Comparison of ENCODE assay signal across 35 cellular contexts in the genomic region with DNA sequence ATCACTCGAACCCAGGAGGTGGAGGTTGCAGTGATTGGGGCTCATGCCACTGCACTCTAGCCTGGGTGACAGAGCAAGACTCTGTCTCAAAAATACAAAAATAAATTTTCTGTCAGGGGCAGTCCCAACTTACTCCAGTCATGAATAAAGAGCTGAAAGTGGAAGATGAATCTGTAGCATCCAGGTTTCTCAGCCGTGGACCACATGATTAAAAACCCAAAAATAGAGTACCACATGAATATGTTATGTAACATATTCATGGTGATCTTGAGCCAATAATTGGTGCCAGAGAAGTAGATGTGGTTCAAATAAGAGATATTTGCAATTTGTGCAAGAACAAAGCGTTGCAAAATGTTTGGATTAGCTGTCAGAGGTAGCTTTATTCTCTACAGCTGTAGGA. TPM values are rescaled to one million over a fixed set of nuclear protein-coding genes. Genes with fewer than 3 reads are reported as not detected.
"Had no signal": no experiment of that assay in that cellular context is flagged by ENCODE, and none has a peak within 500 bp of the region (broad histone marks: within the 10 kb centered on the region; RNA-seq: fewer than 3 reads in every experiment).

No MANE protein-coding gene starts in this region.

- ATAC-seq: activated T-cell treated with anti-CD3 and anti-CD28 coated beads, Interleukin-2, amount 50 U/mL, for 72 hours; left lung; natural killer cell treated with Interleukin-12 subunit alpha and Interleukin-12 subunit beta and Interleukin-15 and Interleukin-18, amount 100 ng/mL, for 72 hours; sciatic nerve; stimulated activated memory B cell treated with anti-CD40 and anti-IgM and Interleukin-4, amounts not matched to agents 10 μg/mL and 1 μg/mL and 100 μg/mL, for 72 hours; stimulated activated naive CD8-positive, alpha-beta T cell treated with anti-CD3 and anti-CD28 coated beads, Interleukin-15, amount 100 ng/mL, for 72 hours; upper lobe of right lung had no signal

- H3K4me1 ChIP-seq: suprapubic skin, tibial artery had no signal

- H3K27ac ChIP-seq: left lung, suprapubic skin, tibial artery, upper lobe of right lung, VCaP had no signal

- H3K27me3 ChIP-seq: esophagus muscularis mucosa, left lung, suprapubic skin, tibial artery, upper lobe of right lung had no signal

- H3K9me3 ChIP-seq: esophagus muscularis mucosa, left lung, mucosa of descending colon, suprapubic skin, tibial artery, upper lobe of right lung had no signal

- H3K36me3 ChIP-seq: esophagus muscularis mucosa, left lung, suprapubic skin, tibial artery, upper lobe of right lung had no signal

- H3K4me3 ChIP-seq: esophagus muscularis mucosa, left lung, lung, mucosa of descending colon, suprapubic skin, tibial artery, upper lobe of right lung had no signal

- DNase-seq: activated CD4-positive, alpha-beta T cell treated with anti-CD3 and anti-CD28 coated beads for 4 hours; activated CD4-positive, alpha-beta T cell treated with anti-CD3 and anti-CD28 coated beads, Interleukin-2, amount 50 U/mL, for 4 hours; activated effector memory CD4-positive, alpha-beta T cell treated with Interleukin-2 at 50 U/mL for 16 hours; activated naive CD4-positive, alpha-beta T cell treated with Interleukin-2 at 50 U/mL for 16 hours; activated T-cell treated with anti-CD3 and anti-CD28 coated beads for 4 hours; activated T-cell treated with anti-CD3 and anti-CD28 coated beads, Interleukin-2, amount 50 U/mL, for 72 hours; dermis blood vessel endothelial cell; effector CD4-positive, alpha-beta T cell; foreskin melanocyte; head of caudate nucleus; hippocampal formation; left lung; mesendoderm; mucosa of descending colon; retina; small intestine; stimulated activated CD4-positive, alpha-beta T cell treated with anti-CD3 and anti-CD28 coated beads, Interleukin-1b, Interleukin-23, amount 100 ng/mL, for 48 hours; stimulated activated CD4-positive, alpha-beta T cell treated with anti-CD3 and anti-CD28 coated beads, Interleukin-4, amount 100 ng/mL, for 4 hours; stimulated activated CD8-positive, alpha-beta memory T cell treated with anti-CD3 and anti-CD28 coated beads, Interleukin-4, amount 100 ng/mL, for 48 hours; stimulated activated naive CD8-positive, alpha-beta T cell treated with anti-CD3 and anti-CD28 coated beads, Interleukin-15, amount 100 ng/mL, for 72 hours; T-helper 1 cell; tibial artery; upper lobe of right lung had no signal

RNA-seq across cellular contexts. Expression of a gene that starts 23.1 kb away (rescaled TPM):
- total RNA-seq: activated T-cell treated with anti-CD3 and anti-CD28 coated beads, Interleukin-2, amount 50 U/mL, for 72 hours; bronchial epithelial cell; dermis blood vessel endothelial cell; esophagus muscularis mucosa; kidney epithelial cell; mucosa of descending colon; myocyte; natural killer cell treated with Interleukin-12 subunit alpha and Interleukin-12 subunit beta and Interleukin-15 and Interleukin-18, amount 100 ng/mL, for 72 hours; osteocyte; progenitor cell of endocrine pancreas; suprapubic skin; upper lobe of right lung had no signal
